ENCODE assay signal across 9 cellular contexts in the genomic region with DNA sequence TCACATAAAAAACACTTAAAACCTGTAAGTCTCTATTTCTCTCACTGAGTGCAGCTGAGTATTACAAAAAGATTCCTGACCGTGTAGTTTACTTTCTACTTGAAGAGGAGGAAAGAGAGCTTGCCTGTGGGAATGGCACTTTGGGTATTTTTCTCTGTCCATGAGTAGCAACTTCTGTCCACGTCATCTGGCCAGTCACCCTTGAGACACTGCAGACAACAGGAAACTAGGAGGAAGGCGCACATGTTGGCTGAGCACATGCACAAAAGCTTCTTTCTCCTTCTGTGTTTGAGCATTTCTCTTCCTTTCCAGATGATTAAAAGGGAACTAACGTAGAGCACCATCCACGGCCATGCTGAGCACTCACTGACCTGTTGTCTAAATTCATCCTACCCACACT. TPM values are rescaled to one million over a fixed set of nuclear protein-coding genes. Genes with fewer than 3 reads are reported as not detected.
DNase-seq lines count a peak whose midpoint lies in the region; ATAC-seq and TF ChIP-seq lines count a peak whose summit lies in the region.
"Had no signal": no experiment of that assay in that cellular context is flagged by ENCODE, and none has a peak within 500 bp of the region (broad histone marks: within the 10 kb centered on the region; RNA-seq: fewer than 3 reads in every experiment).

No MANE protein-coding gene starts in this region.

- TF ChIP-seq CTCF in WTC11 (IDR thresholded peaks at IDR 0.05): no peak
- no peak for TF ChIP-seq CTCF in WERI-Rb-1 (IDR thresholded peaks at IDR 0.05; ENCODE audit: low read depth, low read length)

- H3K27ac ChIP-seq in WERI-Rb-1: no peak overlapping the region

- no peaks in the 10 kb centered on the region for H3K27me3 Mint-ChIP-seq in WTC11 (ENCODE audit: low read depth)
- H3K27me3 Mint-ChIP-seq in stimulated activated naive B cell treated with anti-CD40 and anti-IgM and Interleukin-4, amounts not matched to agents 10 μg/mL and 1 μg/mL and 100 μg/mL, for 72 hours: no peaks in the 10 kb centered on the region

- H3K36me3 ChIP-seq in WERI-Rb-1: no peaks in the 10 kb centered on the region

- peak; percentile 44 for DNase-seq in HPDE6-E6E7 (ENCODE audit: extremely low spot score)
- no peak for DNase-seq in WTC11 (ENCODE audit: low spot score)
- DNase-seq in globus pallidus (ENCODE audit: low spot score): peak; percentile 55
- no peak for DNase-seq in stimulated activated naive B cell treated with anti-CD40 and anti-IgM and Interleukin-4, amounts not matched to agents 10 μg/mL and 1 μg/mL and 100 μg/mL, for 72 hours
- DNase-seq in stimulated activated CD4-positive, alpha-beta T cell treated with anti-CD3 and anti-CD28 coated beads, Interleukin-2, amount 100 ng/mL, for 24 hours: no peak
- no peak for DNase-seq in NCI-H2196 treated with DMSO at 0.1 percent for 48 hours (lab: John Stamatoyannopoulos, UW; ENCODE audit: unreplicated experiment)
- DNase-seq in WERI-Rb-1: no peak
- DNase-seq: left colon had no signal

- no peaks in the 10 kb centered on the region for H3K27me3 ChIP-seq in WERI-Rb-1 (ENCODE audit: insufficient read depth, low read depth, severe bottlenecking)
- H3K27me3 ChIP-seq: tibial artery had no signal

- H3K9me3 ChIP-seq in WERI-Rb-1 (ENCODE audit: severe bottlenecking): no peaks in the 10 kb centered on the region
- H3K9me3 ChIP-seq: tibial artery had no signal

- H3K4me1 Mint-ChIP-seq in WTC11: peaks cover 31% of the 10 kb centered on the region
- H3K4me1 Mint-ChIP-seq in stimulated activated naive B cell treated with anti-CD40 and anti-IgM and Interleukin-4, amounts not matched to agents 10 μg/mL and 1 μg/mL and 100 μg/mL, for 72 hours: peaks cover 58 to 85% of the 10 kb centered on the region in 2 donors

- POLR2A ChIA-PET in WTC11 (lab: Charles Lee): no interaction called here

- ATAC-seq in WTC11: no peak
- peak in 1 of 2 donors; percentile 11 for ATAC-seq in stimulated activated naive B cell treated with anti-CD40 and anti-IgM and Interleukin-4, amounts not matched to agents 10 μg/mL and 1 μg/mL and 100 μg/mL, for 72 hours (replicated peaks)
- ATAC-seq: left colon had no signal

- H3K9me3 Mint-ChIP-seq in WTC11: no peaks in the 10 kb centered on the region
- H3K9me3 Mint-ChIP-seq in stimulated activated naive B cell treated with anti-CD40 and anti-IgM and Interleukin-4, amounts not matched to agents 10 μg/mL and 1 μg/mL and 100 μg/mL, for 72 hours: peaks cover 0 to under 1% of the 10 kb centered on the region in 2 donors

- CTCF ChIA-PET in WTC11 (lab: Charles Lee): interaction anchor here (2.8 to 3.0 kb wide), 2 partner anchors 10 to 38 kb away, joined by 6 to 14 read pairs; no protein-coding TSS in a partner anchor

- no peak overlapping the region for H3K4me3 Mint-ChIP-seq in WTC11
- peak overlapping the region; percentile 35 to 44 for H3K4me3 Mint-ChIP-seq in stimulated activated naive B cell treated with anti-CD40 and anti-IgM and Interleukin-4, amounts not matched to agents 10 μg/mL and 1 μg/mL and 100 μg/mL, for 72 hours

- no peaks in the 10 kb centered on the region for H3K36me3 Mint-ChIP-seq in WTC11
- peaks cover 72 to 91% of the 10 kb centered on the region in 2 donors for H3K36me3 Mint-ChIP-seq in stimulated activated naive B cell treated with anti-CD40 and anti-IgM and Interleukin-4, amounts not matched to agents 10 μg/mL and 1 μg/mL and 100 μg/mL, for 72 hours

- no peak overlapping the region for H3K4me3 ChIP-seq in WERI-Rb-1 (ENCODE audit: low read depth, low read length)
- H3K4me3 ChIP-seq: tibial artery had no signal

- H3K27ac Mint-ChIP-seq in WTC11: peak overlapping the region; percentile 52
- H3K27ac Mint-ChIP-seq in stimulated activated naive B cell treated with anti-CD40 and anti-IgM and Interleukin-4, amounts not matched to agents 10 μg/mL and 1 μg/mL and 100 μg/mL, for 72 hours: peak overlapping the region; percentile 97

TF ChIP-seq in WTC11, 78 proteins besides CTCF, POLR2A, EP300 and RAD21:
- TF ChIP-seq JAZF1 (CRISPR knock-in tag; IDR thresholded peaks at IDR 0.05) (no peak), JUN (CRISPR knock-in tag; IDR thresholded peaks at IDR 0.05) (no peak), SMAD4 (CRISPR knock-in tag; IDR thresholded peaks at IDR 0.05) (no peak), FOXP1 (CRISPR knock-in tag; IDR thresholded peaks at IDR 0.05; ENCODE audit: borderline replicate concordance) (no peak), KAT7 (CRISPR knock-in tag; IDR thresholded peaks at IDR 0.05; ENCODE audit: borderline replicate concordance) (no peak), CREM (CRISPR knock-in tag; IDR thresholded peaks at IDR 0.05) (no peak), ZNF121 (CRISPR knock-in tag; IDR thresholded peaks at IDR 0.05) (no peak)
- TF ChIP-seq, protein P1, sequence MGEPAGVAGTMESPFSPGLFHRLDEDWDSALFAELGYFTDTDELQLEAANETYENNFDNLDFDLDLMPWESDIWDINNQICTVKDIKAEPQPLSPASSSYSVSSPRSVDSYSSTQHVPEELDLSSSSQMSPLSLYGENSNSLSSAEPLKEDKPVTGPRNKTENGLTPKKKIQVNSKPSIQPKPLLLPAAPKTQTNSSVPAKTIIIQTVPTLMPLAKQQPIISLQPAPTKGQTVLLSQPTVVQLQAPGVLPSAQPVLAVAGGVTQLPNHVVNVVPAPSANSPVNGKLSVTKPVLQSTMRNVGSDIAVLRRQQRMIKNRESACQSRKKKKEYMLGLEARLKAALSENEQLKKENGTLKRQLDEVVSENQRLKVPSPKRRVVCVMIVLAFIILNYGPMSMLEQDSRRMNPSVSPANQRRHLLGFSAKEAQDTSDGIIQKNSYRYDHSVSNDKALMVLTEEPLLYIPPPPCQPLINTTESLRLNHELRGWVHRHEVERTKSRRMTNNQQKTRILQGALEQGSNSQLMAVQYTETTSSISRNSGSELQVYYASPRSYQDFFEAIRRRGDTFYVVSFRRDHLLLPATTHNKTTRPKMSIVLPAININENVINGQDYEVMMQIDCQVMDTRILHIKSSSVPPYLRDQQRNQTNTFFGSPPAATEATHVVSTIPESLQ (CRISPR knock-in tag; IDR thresholded peaks at IDR 0.05): no peak

RNA-seq across cellular contexts. Expression of a gene that starts 19.7 kb away (rescaled TPM):
- total RNA-seq in WTC11 (2021): 6.3 to 7.2 TPM (median 6.8 TPM) in 3 replicates

Comparison
In these comparisons a context has a peak if more than half of its experiments do, and no peak if none do; other contexts are left out.
1. DNase-seq: peak in HPDE6-E6E7 (single experiment) and globus pallidus (single experiment); none in WTC11 (single experiment), stimulated activated naive B cell treated with anti-CD40 and anti-IgM and Interleukin-4, amounts not matched to agents 10 μg/mL and 1 μg/mL and 100 μg/mL, for 72 hours (single experiment), stimulated activated CD4-positive, alpha-beta T cell treated with anti-CD3 and anti-CD28 coated beads, Interleukin-2, amount 100 ng/mL, for 24 hours (0 of 2), NCI-H2196 treated with DMSO at 0.1 percent for 48 hours (single experiment) and WERI-Rb-1 (single experiment).